Comparison of ENCODE assay signal across 24 cellular contexts in the genomic region with DNA sequence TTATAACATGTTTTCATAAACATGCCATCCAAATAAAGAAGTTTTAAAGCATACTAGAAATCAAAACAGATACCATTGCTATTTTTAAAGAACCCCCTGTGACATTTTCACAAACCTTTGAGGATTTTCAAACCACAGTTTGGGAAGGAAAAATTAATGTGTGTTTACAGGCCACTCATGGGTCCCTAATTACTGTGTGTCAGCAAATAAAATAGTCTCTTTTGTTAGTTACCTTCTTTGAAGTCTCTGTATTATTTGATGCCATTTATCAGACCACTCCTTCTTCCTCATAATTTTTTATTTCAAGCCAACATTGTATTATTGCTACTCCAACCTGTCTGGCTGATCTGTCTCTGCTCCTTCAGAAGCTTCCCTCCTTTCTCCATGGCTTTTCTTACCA.
"Had no signal": no experiment of that assay in that cellular context is flagged by ENCODE, and none has a peak within 500 bp of the region (broad histone marks: within the 10 kb centered on the region; RNA-seq: fewer than 3 reads in every experiment).

No MANE protein-coding gene starts in this region.

- H3K4me1 ChIP-seq: SJSA1 had no signal

- H3K27me3 ChIP-seq: SJSA1 had no signal

- H3K9ac ChIP-seq: KMS-11 had no signal

- H3K36me3 ChIP-seq: SJSA1 had no signal

- ATAC-seq: K562 had no signal

- H3K27ac ChIP-seq: HL-60, KMS-11, SJSA1, SK-N-MC had no signal

- H3K4me3 ChIP-seq: K562, SJSA1, SK-N-MC had no signal

- H3K9me3 ChIP-seq: SJSA1 had no signal

- DNase-seq: Kasumi-1, MM.1S, NCI-H1092 treated with DMSO at 0.1 percent for 48 hours, NCI-H1417 treated with DMSO at 0.1 percent for 48 hours, NCI-H146, NCI-H1694 treated with DMSO at 0.1 percent for 48 hours, NCI-H1930, NCI-H2107, NCI-H2171 treated with DMSO at 0.1 percent for 48 hours, NCI-H345, NCI-H446 treated with DMSO at 0.1 percent for 48 hours, NCI-H510A treated with DMSO at 0.1 percent for 48 hours, NCI-H526, NCI-H774, Right ventricle myocardium superior, RPMI8226, SIG-M5, T-helper 2 cell had no signal

- FAIRE-seq: K562, RCC 7860 had no signal

- H3K4me2 ChIP-seq: KMS-11 had no signal
